1 cellular context compared by ENCODE assay signal in the genomic region with DNA sequence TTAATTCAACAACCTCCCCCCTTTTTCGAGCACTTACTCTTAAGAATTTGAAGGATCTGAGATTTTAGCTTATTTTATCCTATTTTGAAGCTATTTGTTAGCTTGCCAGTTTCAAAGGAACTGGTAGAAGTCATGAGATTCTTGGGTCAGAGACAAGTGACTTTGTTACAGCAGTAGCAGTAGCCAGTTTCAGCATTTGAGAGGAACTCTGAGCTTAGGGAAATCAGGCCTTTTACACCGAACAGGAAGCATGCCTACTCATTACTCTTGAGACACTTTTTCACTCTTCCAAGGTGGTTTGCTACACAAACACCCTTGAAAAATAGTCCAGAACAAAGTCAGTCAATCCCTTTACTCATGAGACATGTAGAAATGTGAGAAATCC.
TF ChIP-seq lines count a peak whose summit lies in the region.

No MANE protein-coding gene starts in this region.

TF ChIP-seq in HCT116, 20 proteins besides CTCF, POLR2A, EP300 and RAD21:
- TF ChIP-seq EZH2phosphoT487 (IDR thresholded peaks at IDR 0.05; ENCODE audit: borderline replicate concordance) (no peak), FOSL1 (IDR thresholded peaks at IDR 0.05; ENCODE audit: low read depth) (no peak), CBX3 (IDR thresholded peaks at IDR 0.05; ENCODE audit: low read depth) (no peak), POLR2AphosphoS5 (IDR thresholded peaks at IDR 0.05; ENCODE audit: low read depth, low read length) (no peak), SIN3A (IDR thresholded peaks at IDR 0.05; ENCODE audit: low read depth) (no peak), SRF (IDR thresholded peaks at IDR 0.05; ENCODE audit: low read depth) (no peak), ZNF274 (IDR thresholded peaks at IDR 0.05; ENCODE audit: low read depth, low read length) (no peak), CEBPB (IDR thresholded peaks at IDR 0.05; ENCODE audit: low read depth) (no peak), REST (IDR thresholded peaks at IDR 0.05; ENCODE audit: low read depth) (no peak), ATF3 (IDR thresholded peaks at IDR 0.05) (no peak), TCF7L2 (IDR thresholded peaks at IDR 0.05; ENCODE audit: borderline replicate concordance, extremely low read depth, insufficient read depth, insufficient read length) (no peak)
- TF ChIP-seq, protein P1, sequence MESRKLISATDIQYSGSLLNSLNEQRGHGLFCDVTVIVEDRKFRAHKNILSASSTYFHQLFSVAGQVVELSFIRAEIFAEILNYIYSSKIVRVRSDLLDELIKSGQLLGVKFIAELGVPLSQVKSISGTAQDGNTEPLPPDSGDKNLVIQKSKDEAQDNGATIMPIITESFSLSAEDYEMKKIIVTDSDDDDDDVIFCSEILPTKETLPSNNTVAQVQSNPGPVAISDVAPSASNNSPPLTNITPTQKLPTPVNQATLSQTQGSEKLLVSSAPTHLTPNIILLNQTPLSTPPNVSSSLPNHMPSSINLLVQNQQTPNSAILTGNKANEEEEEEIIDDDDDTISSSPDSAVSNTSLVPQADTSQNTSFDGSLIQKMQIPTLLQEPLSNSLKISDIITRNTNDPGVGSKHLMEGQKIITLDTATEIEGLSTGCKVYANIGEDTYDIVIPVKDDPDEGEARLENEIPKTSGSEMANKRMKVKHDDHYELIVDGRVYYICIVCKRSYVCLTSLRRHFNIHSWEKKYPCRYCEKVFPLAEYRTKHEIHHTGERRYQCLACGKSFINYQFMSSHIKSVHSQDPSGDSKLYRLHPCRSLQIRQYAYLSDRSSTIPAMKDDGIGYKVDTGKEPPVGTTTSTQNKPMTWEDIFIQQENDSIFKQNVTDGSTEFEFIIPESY (IDR thresholded peaks at IDR 0.05; ENCODE audit: extremely low read depth, insufficient replicate concordance, low read length) = no peak
- TF ChIP-seq, protein P2, sequence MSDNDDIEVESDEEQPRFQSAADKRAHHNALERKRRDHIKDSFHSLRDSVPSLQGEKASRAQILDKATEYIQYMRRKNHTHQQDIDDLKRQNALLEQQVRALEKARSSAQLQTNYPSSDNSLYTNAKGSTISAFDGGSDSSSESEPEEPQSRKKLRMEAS (IDR thresholded peaks at IDR 0.05) = no peak
